1 cellular context compared by ENCODE assay signal in the genomic region with DNA sequence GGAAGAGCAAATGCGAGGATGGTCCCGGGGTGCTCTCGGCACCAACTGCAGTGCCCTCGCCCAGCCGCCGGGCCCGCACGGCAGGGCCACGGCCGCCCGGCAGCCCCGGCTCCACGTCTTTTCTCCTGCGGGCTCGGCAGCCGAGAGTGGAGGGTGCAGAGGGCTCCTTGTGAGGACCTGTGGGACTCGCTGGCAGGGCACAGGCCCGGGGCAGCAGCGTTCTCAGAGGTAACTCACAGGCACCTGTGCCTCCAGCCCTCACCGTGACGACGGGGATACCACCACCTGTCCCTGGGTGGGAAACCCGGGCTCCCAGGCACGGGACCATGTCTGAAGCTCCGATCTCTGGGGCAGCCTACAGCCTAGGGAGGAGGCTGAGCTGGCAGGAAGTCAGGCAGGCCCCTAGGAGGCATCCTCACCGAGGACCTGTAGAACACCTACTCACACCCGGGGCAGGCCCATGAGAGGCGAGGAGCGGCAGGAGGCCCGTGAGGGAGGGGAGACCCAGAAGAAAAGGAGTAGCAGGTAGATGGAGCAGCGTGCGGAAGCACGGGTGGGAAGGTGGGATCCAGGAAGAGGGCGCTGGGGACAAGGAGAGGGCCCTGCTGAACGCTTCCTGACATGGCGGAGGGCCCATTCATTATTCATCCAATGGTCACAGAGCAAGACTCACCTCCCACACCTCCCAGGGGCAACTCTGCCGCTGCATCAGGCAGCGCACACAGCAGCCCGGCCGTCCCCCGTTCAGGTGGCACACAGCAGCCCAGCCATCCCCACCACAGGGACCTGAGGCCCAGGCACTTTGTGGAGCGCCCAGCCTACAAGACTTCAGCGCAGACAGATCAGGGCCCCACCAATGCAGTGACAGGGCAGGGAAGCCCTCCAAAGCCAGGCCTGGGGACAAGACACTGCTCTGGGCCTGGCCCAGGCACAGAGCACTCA.
TF ChIP-seq lines count a peak whose summit lies in the region.

No MANE protein-coding gene starts in this region.

TF ChIP-seq in WTC11, 78 proteins besides CTCF, POLR2A, EP300 and RAD21 (continued from another document):
- TF ChIP-seq, protein P1, sequence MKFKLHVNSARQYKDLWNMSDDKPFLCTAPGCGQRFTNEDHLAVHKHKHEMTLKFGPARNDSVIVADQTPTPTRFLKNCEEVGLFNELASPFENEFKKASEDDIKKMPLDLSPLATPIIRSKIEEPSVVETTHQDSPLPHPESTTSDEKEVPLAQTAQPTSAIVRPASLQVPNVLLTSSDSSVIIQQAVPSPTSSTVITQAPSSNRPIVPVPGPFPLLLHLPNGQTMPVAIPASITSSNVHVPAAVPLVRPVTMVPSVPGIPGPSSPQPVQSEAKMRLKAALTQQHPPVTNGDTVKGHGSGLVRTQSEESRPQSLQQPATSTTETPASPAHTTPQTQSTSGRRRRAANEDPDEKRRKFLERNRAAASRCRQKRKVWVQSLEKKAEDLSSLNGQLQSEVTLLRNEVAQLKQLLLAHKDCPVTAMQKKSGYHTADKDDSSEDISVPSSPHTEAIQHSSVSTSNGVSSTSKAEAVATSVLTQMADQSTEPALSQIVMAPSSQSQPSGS (CRISPR knock-in tag; IDR thresholded peaks at IDR 0.05; ENCODE audit: borderline replicate concordance, low read depth): no peak
- TF ChIP-seq ELF4 (CRISPR knock-in tag; IDR thresholded peaks at IDR 0.05; ENCODE audit: low read depth) (no peak), ZNF416 (CRISPR knock-in tag; IDR thresholded peaks at IDR 0.05) (no peak), EMX1 (CRISPR knock-in tag; IDR thresholded peaks at IDR 0.05) (no peak), NR1H2 (CRISPR knock-in tag; IDR thresholded peaks at IDR 0.05) (no peak)
